8 cellular contexts compared by ENCODE assay signal in the genomic region with DNA sequence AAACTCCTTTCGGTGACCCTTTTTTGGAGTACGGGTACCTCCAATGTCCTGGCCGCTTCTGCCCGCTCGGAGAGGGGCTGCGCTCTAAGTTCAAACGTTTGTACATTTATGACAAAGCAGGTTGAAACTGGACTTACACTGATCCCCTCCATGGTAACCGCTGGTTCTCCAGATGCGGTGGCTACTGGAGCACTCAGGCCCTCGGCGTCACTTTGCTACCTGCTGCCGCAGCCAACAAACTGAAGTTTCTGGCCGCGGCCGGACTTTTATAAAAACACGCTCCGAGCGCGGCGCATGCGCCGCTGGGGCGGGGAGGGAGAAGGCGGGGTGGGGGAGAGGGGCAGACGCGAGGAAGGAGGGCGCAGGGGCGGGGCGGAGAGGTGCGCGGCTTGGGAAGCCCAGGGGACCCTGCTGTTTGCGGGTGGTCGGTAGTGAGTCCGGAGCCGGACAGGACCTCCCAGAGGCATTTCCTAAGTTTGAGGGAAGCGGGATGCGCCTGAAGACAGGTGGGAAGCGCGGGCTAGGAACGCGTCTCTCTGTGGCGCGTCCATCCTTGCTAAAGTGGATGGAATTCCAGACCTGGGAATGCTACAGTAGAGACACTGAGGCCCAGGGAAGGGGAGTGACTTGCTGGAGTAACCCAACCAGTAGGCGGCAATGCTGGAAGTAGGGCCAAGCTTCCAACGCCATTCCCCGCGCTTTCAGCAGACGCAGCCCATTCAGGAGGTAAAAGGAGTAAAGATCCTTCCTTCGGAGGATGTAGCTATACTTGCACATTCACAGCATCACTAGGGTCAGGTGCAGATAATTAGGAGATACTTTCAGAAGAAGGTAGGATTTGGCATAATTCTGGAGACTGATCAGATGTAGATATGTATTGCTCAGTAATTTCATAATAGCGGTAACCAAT. TPM values are rescaled to one million over a fixed set of nuclear protein-coding genes. Genes with fewer than 3 reads are reported as not detected.
DNase-seq lines count a peak whose midpoint lies in the region; ATAC-seq lines count a peak whose summit lies in the region.

TSS of gene CXCR4 (minus strand) at position 241 of the 910 bp plus-strand sequence. CDS start at position 152, 89 bp downstream.

- DNase-seq in NCI-H510A (lab: John Stamatoyannopoulos, UW) (peak; percentile 82), cerebellar cortex (ENCODE audit: low spot score) (no peak)
- peak; percentile 93 for DNase-seq in activated CD4-positive, alpha-beta memory T cell treated with anti-CD3 and anti-CD28 coated beads for 36 hours
- DNase-seq in effector CD4-positive, alpha-beta T cell, result peak; percentile 86
- peak; percentile 74 to 77 for DNase-seq in stimulated activated CD8-positive, alpha-beta memory T cell treated with anti-CD3 and anti-CD28 coated beads, Interleukin-15, amount 100 ng/mL, for 4 hours (ENCODE audit: low read depth in 2 of 2)

- peak within 1 kb of the TSS; percentile 98 for H3K4me3 Mint-ChIP-seq in activated CD4-positive, alpha-beta memory T cell treated with anti-CD3 and anti-CD28 coated beads for 36 hours

- no peaks in the 10 kb centered on the region for H3K9me3 Mint-ChIP-seq in activated CD4-positive, alpha-beta memory T cell treated with anti-CD3 and anti-CD28 coated beads for 36 hours

- H3K27me3 Mint-ChIP-seq in activated CD4-positive, alpha-beta memory T cell treated with anti-CD3 and anti-CD28 coated beads for 36 hours, result peaks cover 2% of the 10 kb centered on the region

- peak within 1 kb of the TSS; percentile 95 for H3K4me3 ChIP-seq in GM08714 (ENCODE audit: low read length)
- peak within 1 kb of the TSS; percentile 61 for H3K4me3 ChIP-seq in mesodermal cell (ENCODE audit: extremely low read depth, insufficient read depth, low read length, poor library complexity, severe bottlenecking)

- CTCF ChIA-PET in activated CD4-positive, alpha-beta memory T cell treated with anti-CD3 and anti-CD28 coated beads for 36 hours (lab: Charles Lee), result interaction anchor here (0.6 to 2.2 kb wide), 9 partner anchors 12 to 267 kb away, joined by 3 to 7 read pairs (median 3); no protein-coding TSS in a partner anchor

- intact Hi-C loops in activated CD4-positive, alpha-beta memory T cell treated with anti-CD3 and anti-CD28 coated beads for 36 hours (cut with micrococcal nuclease), result loop anchor here (1.0 to 5.0 kb wide), 11 partner anchors 14 to 376 kb away; partner anchors contain the start of genes MCM6 and UBXN4

- H3K4me1 Mint-ChIP-seq in activated CD4-positive, alpha-beta memory T cell treated with anti-CD3 and anti-CD28 coated beads for 36 hours (ENCODE audit: low read depth), result peaks cover 54% of the 10 kb centered on the region

- H3K36me3 Mint-ChIP-seq in activated CD4-positive, alpha-beta memory T cell treated with anti-CD3 and anti-CD28 coated beads for 36 hours, result peaks cover 43% of the 10 kb centered on the region

- POLR2A ChIA-PET in activated CD4-positive, alpha-beta memory T cell treated with anti-CD3 and anti-CD28 coated beads for 36 hours (lab: Charles Lee), result interaction anchor here (0.8 to 2.2 kb wide), 11 partner anchors 12 to 264 kb away, joined by 3 to 11 read pairs (median 7); no protein-coding TSS in a partner anchor

- peak within 1 kb of the TSS; percentile 98 for H3K27ac Mint-ChIP-seq in activated CD4-positive, alpha-beta memory T cell treated with anti-CD3 and anti-CD28 coated beads for 36 hours

- ATAC-seq in HG03064 (IDR thresholded peaks at IDR 0.05; ENCODE audit: low read depth, unreplicated experiment), result peak; percentile 19

- H3K4me1 ChIP-seq in mesodermal cell (ENCODE audit: control insufficient read depth, insufficient read depth, low read length, poor library complexity, severe bottlenecking), result peaks cover 10% of the 10 kb centered on the region

- WGBS in mesodermal cell (ENCODE audit: insufficient coverage in 2 of 2), 2 experiments, result 0 to 1% methylated on average over 22 to 26 of the region's 50 CpGs

- H3K36me3 ChIP-seq in mesodermal cell (ENCODE audit: control insufficient read depth, insufficient read depth, low read length), result peaks cover 24% of the 10 kb centered on the region

- no peaks in the 10 kb centered on the region for H3K9me3 ChIP-seq in mesodermal cell (ENCODE audit: control insufficient read depth, low read length)

- peak within 1 kb of the TSS; percentile 30 for H3K27ac ChIP-seq in mesodermal cell (ENCODE audit: low read depth, low read length, severe bottlenecking)

RNA-seq across cellular contexts. Expression of gene CXCR4, which starts in this region (rescaled TPM):
- 100 to 1,000 TPM; 139 to 141 TPM for total RNA-seq in activated CD4-positive, alpha-beta memory T cell treated with anti-CD3 and anti-CD28 coated beads for 36 hours
- 45.8 TPM for polyA plus RNA-seq in mesodermal cell (2013, experiment 1 of 2)
- 36.6 TPM for polyA plus RNA-seq in mesodermal cell (2013, experiment 2 of 2)
